Comparison of ENCODE assay signal across 12 cellular contexts in genomic region chr6:80126657-80127350, GRCh38.
"Had no signal": no experiment of that assay in that cellular context is flagged by ENCODE, and none has a peak within 500 bp of the region (broad histone marks: within the 10 kb centered on the region; RNA-seq: fewer than 3 reads in every experiment).

No MANE protein-coding gene starts in this region.

- H3K4me3 ChIP-seq: coronary artery, heart right ventricle, lower lobe of right lung had no signal

- FAIRE-seq: kidney had no signal

- DNase-seq: activated naive CD4-positive, alpha-beta T cell treated with anti-CD3 and anti-CD28 coated beads, Interleukin-2, amount 10 ng/mL, durations not matched to agents 7 days and 5 days; effector CD4-positive, alpha-beta T cell; foreskin melanocyte; heart right ventricle; kidney; lower lobe of right lung; nucleus accumbens; stimulated activated CD4-positive, alpha-beta T cell treated with anti-CD3 and anti-CD28 coated beads, Interleukin-4, amount 100 ng/mL, for 24 hours had no signal

- ATAC-seq: activated CD4-positive, CD25-positive, alpha-beta regulatory T cell treated with anti-CD3 and anti-CD28 coated beads, Interleukin-2, amount 50 U/mL, for 24 hours; lower lobe of right lung; natural killer cell treated with Interleukin-12 subunit alpha and Interleukin-12 subunit beta and Interleukin-15 and Interleukin-18, amount 100 ng/mL, for 72 hours; sciatic nerve had no signal

- H3K4me1 ChIP-seq: lower lobe of right lung had no signal

- H3K27me3 ChIP-seq: heart right ventricle had no signal

- H3K9me3 ChIP-seq: lower lobe of right lung had no signal

- H3K27ac ChIP-seq: coronary artery, heart right ventricle, lower lobe of right lung had no signal
